ENCODE assay signal across 17 cellular contexts in genomic region chr2:224947566-224947965, GRCh38.
DNase-seq lines count a peak whose midpoint lies in the region; ATAC-seq and TF ChIP-seq lines count a peak whose summit lies in the region.
"Had no signal": no experiment of that assay in that cellular context is flagged by ENCODE, and none has a peak within 500 bp of the region (broad histone marks: within the 10 kb centered on the region; RNA-seq: fewer than 3 reads in every experiment).

No MANE protein-coding gene starts in this region.

- H3K27me3 ChIP-seq in DND-41 (ENCODE audit: insufficient read depth, low read length, poor library complexity), result no peaks in the 10 kb centered on the region
- H3K27me3 ChIP-seq in Loucy (ENCODE audit: insufficient read depth, low read length, poor library complexity, severe bottlenecking), result no peaks in the 10 kb centered on the region
- no peaks in the 10 kb centered on the region for H3K27me3 ChIP-seq in neural cell (ENCODE audit: insufficient read depth, low read depth, low read length)
- H3K27me3 ChIP-seq in right lobe of liver, result no peaks in the 10 kb centered on the region
- H3K27me3 ChIP-seq: adrenal gland, right atrium auricular region, stomach had no signal

- H3K9me3 ChIP-seq in DND-41 (ENCODE audit: insufficient read depth, low read length, severe bottlenecking) (no peaks in the 10 kb centered on the region), Loucy (ENCODE audit: insufficient read depth, low read depth, low read length) (no peaks in the 10 kb centered on the region), neural cell (ENCODE audit: low read length) (no peaks in the 10 kb centered on the region), right lobe of liver (no peaks in the 10 kb centered on the region)
- H3K9me3 ChIP-seq: adrenal gland, right atrium auricular region, stomach had no signal

- H2AFZ ChIP-seq in DND-41 (ENCODE audit: low read depth, low read length) (0 out of 2 replicates have a peak overlapping the region, but pooled peaks have one; percentile 14), Loucy (ENCODE audit: low read length) (no peak overlapping the region), neural cell (ENCODE audit: low read depth, low read length) (no peak overlapping the region)

- WGBS in right lobe of liver (ENCODE audit: insufficient coverage, low coverage, low lambda C conversion rate, missing lambda C conversion rate), result 67% methylated on average over 4 of the region's 4 CpGs

- H4K20me1 ChIP-seq in DND-41 (ENCODE audit: insufficient read depth, low read length) (0 out of 2 replicates have a peak, but pooled peaks cover 3% of the 10 kb centered on the region), Loucy (ENCODE audit: insufficient read depth, low read length, poor library complexity, severe bottlenecking) (no peaks in the 10 kb centered on the region), neural cell (ENCODE audit: insufficient read depth) (no peaks in the 10 kb centered on the region)

- peak overlapping the region; percentile 96 for H3K4me3 Mint-ChIP-seq in activated naive CD8-positive, alpha-beta T cell treated with anti-CD3 and anti-CD28 coated beads, Interleukin-2, amount 10 ng/mL, durations not matched to agents 7 days and 5 days

- peak overlapping the region; percentile 98 for H3K27ac Mint-ChIP-seq in activated naive CD8-positive, alpha-beta T cell treated with anti-CD3 and anti-CD28 coated beads, Interleukin-2, amount 10 ng/mL, durations not matched to agents 7 days and 5 days

- H3K36me3 Mint-ChIP-seq in activated naive CD8-positive, alpha-beta T cell treated with anti-CD3 and anti-CD28 coated beads, Interleukin-2, amount 10 ng/mL, durations not matched to agents 7 days and 5 days, result peaks cover 34% of the 10 kb centered on the region

- peak overlapping the region; percentile 90 for H3K27ac ChIP-seq in DND-41 (ENCODE audit: low read length)
- peak overlapping the region; percentile 85 for H3K27ac ChIP-seq in neural cell (ENCODE audit: low read length)
- H3K27ac ChIP-seq in right lobe of liver, result no peak overlapping the region

- 0 out of 4 replicates have a peak overlapping the region, but pooled peaks of 1 of the 2 experiments have one; percentile 35 for H3K4me3 ChIP-seq in DND-41 (ENCODE audit: low read depth in 1 of 2, low read length in 2 of 2)
- peak overlapping the region; percentile 76 for H3K4me3 ChIP-seq in Loucy (ENCODE audit: low read length, poor library complexity, severe bottlenecking)
- no peak overlapping the region for H3K4me3 ChIP-seq in neural cell (ENCODE audit: low read length)
- H3K4me3 ChIP-seq in right lobe of liver, result no peak overlapping the region
- H3K4me3 ChIP-seq: right atrium auricular region, stomach had no signal

- 0 out of 2 replicates have a peak, but pooled peaks cover 5% of the 10 kb centered on the region for H3F3A ChIP-seq in Loucy (ENCODE audit: low read depth)
- H3F3A ChIP-seq in neural cell (ENCODE audit: insufficient read depth, low read length, poor library complexity, severe bottlenecking), result no peaks in the 10 kb centered on the region

- POLR2A ChIA-PET in activated naive CD8-positive, alpha-beta T cell treated with anti-CD3 and anti-CD28 coated beads, Interleukin-2, amount 10 ng/mL, durations not matched to agents 7 days and 5 days (lab: Charles Lee), result interaction anchor here (0.7 to 10.9 kb wide), 10 partner anchors 9 to 106 kb away, joined by 3 to 172 read pairs (median 8); no protein-coding TSS in a partner anchor

- intact Hi-C loops in right lobe of liver (cut with DNase I), result no loop called here

- TF ChIP-seq POLR2A in right lobe of liver (IDR thresholded peaks at IDR 0.05), result no peak

- H3K27me3 Mint-ChIP-seq in activated naive CD8-positive, alpha-beta T cell treated with anti-CD3 and anti-CD28 coated beads, Interleukin-2, amount 10 ng/mL, durations not matched to agents 7 days and 5 days, result no peaks in the 10 kb centered on the region

- no peaks in the 10 kb centered on the region for H3K9me2 ChIP-seq in Loucy (replicated peaks; ENCODE audit: low read depth, low read length)
- H3K9me2 ChIP-seq in neural cell (ENCODE audit: insufficient read depth, low read length), result no peaks in the 10 kb centered on the region

- H3K4me2 ChIP-seq in DND-41 (ENCODE audit: insufficient read depth, low read length), result peak overlapping the region; percentile 64
- peak overlapping the region; percentile 90 for H3K4me2 ChIP-seq in Loucy (ENCODE audit: low read depth, low read length, poor library complexity, severe bottlenecking)
- H3K4me2 ChIP-seq in neural cell (ENCODE audit: low read length), result no peak overlapping the region

- TF ChIP-seq CTCF in DND-41 (IDR thresholded peaks at IDR 0.05; ENCODE audit: borderline replicate concordance, extremely low read depth, low read length, poor library complexity, severe bottlenecking), result no peak
- TF ChIP-seq CTCF in Loucy (conservative IDR thresholded peaks at IDR 0.05; ENCODE audit: low read length), result no peak
- TF ChIP-seq CTCF in neural cell (IDR thresholded peaks at IDR 0.05; ENCODE audit: poor library complexity, severe bottlenecking), result no peak
- TF ChIP-seq CTCF in right lobe of liver (IDR thresholded peaks at IDR 0.05), result no peak

- peaks cover 63% of the 10 kb centered on the region for H3K4me1 ChIP-seq in DND-41 (ENCODE audit: insufficient read depth, low read length)
- H3K4me1 ChIP-seq in Loucy (ENCODE audit: insufficient read depth, low read length, poor library complexity, severe bottlenecking), result peaks cover 69% of the 10 kb centered on the region
- H3K4me1 ChIP-seq in right lobe of liver, result no peaks in the 10 kb centered on the region

- H3K36me3 ChIP-seq in DND-41 (ENCODE audit: insufficient read depth, low read length), result no peaks in the 10 kb centered on the region
- no peaks in the 10 kb centered on the region for H3K36me3 ChIP-seq in Loucy (ENCODE audit: insufficient read depth, low read length)
- H3K36me3 ChIP-seq in neural cell (ENCODE audit: insufficient read depth, low read length), result no peaks in the 10 kb centered on the region
- H3K36me3 ChIP-seq in right lobe of liver, result no peaks in the 10 kb centered on the region
- H3K36me3 ChIP-seq: adrenal gland, right atrium auricular region, stomach had no signal

- peaks cover 46% of the 10 kb centered on the region for H3K79me2 ChIP-seq in DND-41 (ENCODE audit: insufficient read depth, low read length)
- peaks cover 40% of the 10 kb centered on the region for H3K79me2 ChIP-seq in Loucy (ENCODE audit: insufficient read depth, low read length)
- no peaks in the 10 kb centered on the region for H3K79me2 ChIP-seq in neural cell (replicated peaks; ENCODE audit: insufficient read depth, low read length)

- H3K9me3 Mint-ChIP-seq in activated naive CD8-positive, alpha-beta T cell treated with anti-CD3 and anti-CD28 coated beads, Interleukin-2, amount 10 ng/mL, durations not matched to agents 7 days and 5 days, result no peaks in the 10 kb centered on the region

- no peak for TF ChIP-seq RAD21 in neural cell (conservative IDR thresholded peaks at IDR 0.05)

- TF ChIP-seq EP300 in neural cell (conservative IDR thresholded peaks at IDR 0.05; ENCODE audit: poor library complexity, severe bottlenecking), result no peak

- H3K9ac ChIP-seq in DND-41 (ENCODE audit: low read depth, low read length), result peak overlapping the region; percentile 56
- H3K9ac ChIP-seq in Loucy (ENCODE audit: low read depth, low read length, poor library complexity, severe bottlenecking), result peak overlapping the region; percentile 71
- H3K9ac ChIP-seq in neural cell (ENCODE audit: low read length), result peak overlapping the region; percentile 43

- peak; percentile 28; the same call in 2 of the 3 replicates for ATAC-seq in DND-41 (ENCODE audit: insufficient read depth, low read depth)
- no peak for ATAC-seq in activated naive CD8-positive, alpha-beta T cell treated with anti-CD3 and anti-CD28 coated beads, Interleukin-2, amount 10 ng/mL, durations not matched to agents 7 days and 5 days (ENCODE audit: low read depth)
- ATAC-seq in right lobe of liver, result no peak
- no peak for ATAC-seq in HG03565 (IDR thresholded peaks at IDR 0.05; ENCODE audit: unreplicated experiment)

- DNase-seq in DND-41 (no peak), right lobe of liver (no peak), kidney glomerular epithelial cell (lab: John Stamatoyannopoulos, UW) (no peak)
- DNase-seq in activated naive CD8-positive, alpha-beta T cell treated with anti-CD3 and anti-CD28 coated beads, Interleukin-2, amount 10 ng/mL, durations not matched to agents 7 days and 5 days, result no peak
- DNase-seq: activated CD4-positive, alpha-beta T cell treated with anti-CD3 and anti-CD28 coated beads, Interleukin-2, amount 50 U/mL, for 48 hours; adrenal gland; erythroblast; GF-D8; Karpas-422; NCI-H1694; NCI-H524 treated with DMSO at 0.1 percent for 48 hours; stomach; T-helper 9 cell had no signal

- H3K4me1 Mint-ChIP-seq in activated naive CD8-positive, alpha-beta T cell treated with anti-CD3 and anti-CD28 coated beads, Interleukin-2, amount 10 ng/mL, durations not matched to agents 7 days and 5 days, result peaks cover 49% of the 10 kb centered on the region

TF ChIP-seq in neural cell, 6 proteins besides CTCF, POLR2A, EP300 and RAD21:
- no peak for TF ChIP-seq POLR2AphosphoS5 (IDR thresholded peaks at IDR 0.05)

Comparison
In these comparisons a context has a peak if more than half of its experiments do, and no peak if none do; other contexts are left out.
1. H3K27ac ChIP-seq: peak in DND-41 (single experiment) and neural cell (single experiment); none in right lobe of liver (0 of 3).
2. Peak in every context shown above with its lines, with median percentiles within 50 percentile points of each other: H3K9ac ChIP-seq.